ENCODE assay signal across 8 cellular contexts in the genomic region with DNA sequence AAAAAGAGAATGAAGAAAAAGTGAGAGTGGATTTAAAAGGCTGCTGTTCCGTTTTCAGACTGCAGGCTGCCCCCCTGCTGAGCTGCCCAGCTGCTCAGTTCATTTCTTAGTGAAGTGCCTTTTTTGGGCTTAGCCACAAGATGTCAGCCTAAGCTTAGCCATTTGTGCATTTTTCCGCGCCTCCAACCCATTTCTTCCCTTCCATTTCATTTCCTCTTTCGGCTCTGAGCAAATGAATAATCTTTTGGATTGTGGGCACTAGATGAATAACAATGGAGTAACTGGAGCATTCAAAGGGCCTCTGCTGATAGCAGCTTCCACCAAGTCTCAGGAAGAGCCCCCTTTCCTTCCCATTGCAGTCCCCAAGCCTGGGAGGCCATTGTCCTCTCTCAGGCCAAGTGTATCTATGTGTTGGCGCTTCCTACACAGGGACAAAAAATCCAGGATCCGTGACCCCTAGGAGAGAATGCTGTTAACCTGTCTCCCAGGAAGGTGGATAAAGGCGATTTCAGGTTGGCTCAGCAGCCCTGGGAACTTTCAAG.
DNase-seq lines count a peak whose midpoint lies in the region; ATAC-seq and TF ChIP-seq lines count a peak whose summit lies in the region.

No MANE protein-coding gene starts in this region.

- peak; percentile 44 for TF ChIP-seq CTCF in CD8-positive, alpha-beta T cell (IDR thresholded peaks at IDR 0.05)
- peak; percentile 74 to 81 (median 80) for TF ChIP-seq CTCF in uterus (IDR thresholded peaks at IDR 0.05)

- peak in 2 of 7 experiments; percentile 9 to 16 for DNase-seq in CD8-positive, alpha-beta T cell
- DNase-seq in NCI-H1694 treated with DMSO at 0.1 percent for 48 hours (lab: John Stamatoyannopoulos, UW) (peak; percentile 79), T1000 (lab: John Stamatoyannopoulos, UW) (peak; percentile 26), uterus (peak; percentile 20 to 28)
- DNase-seq in naive thymus-derived CD4-positive, alpha-beta T cell, result peak in 6 of 9 donors; percentile 5 to 48 (median 20)

- H3K27me3 Mint-ChIP-seq in CD8-positive, alpha-beta T cell (ENCODE audit: low read depth), result peaks cover 4% of the 10 kb centered on the region
- H3K27me3 Mint-ChIP-seq in naive thymus-derived CD4-positive, alpha-beta T cell, result peaks cover 0 to 27% (median 6%) of the 10 kb centered on the region in 5 donors

- no peak for TF ChIP-seq POLR2A in uterus (IDR thresholded peaks at IDR 0.05)

- H3K4me3 ChIP-seq in CD8-positive, alpha-beta T cell (ENCODE audit: low read depth, low read length), result no peak overlapping the region
- no peak overlapping the region for H3K4me3 ChIP-seq in naive thymus-derived CD4-positive, alpha-beta T cell (ENCODE audit: low read length)
- no peak overlapping the region for H3K4me3 ChIP-seq in uterus

- H3K36me3 Mint-ChIP-seq in CD8-positive, alpha-beta T cell, result no peaks in the 10 kb centered on the region
- H3K36me3 Mint-ChIP-seq in naive thymus-derived CD4-positive, alpha-beta T cell, result peaks cover 0 to 6% (median 0%) of the 10 kb centered on the region in 5 donors

- H3K27me3 ChIP-seq in CD8-positive, alpha-beta T cell (ENCODE audit: insufficient read depth, low read length), result no peaks in the 10 kb centered on the region
- peaks cover 0 to 2% of the 10 kb centered on the region in 2 donors for H3K27me3 ChIP-seq in naive thymus-derived CD4-positive, alpha-beta T cell (ENCODE audit: control insufficient read depth in 2 of 2, insufficient read depth in 2 of 2, low read length in 2 of 2)
- no peaks in the 10 kb centered on the region for H3K27me3 ChIP-seq in uterus

- H3K9me3 Mint-ChIP-seq in CD8-positive, alpha-beta T cell, result peaks cover 13% of the 10 kb centered on the region
- H3K9me3 Mint-ChIP-seq in naive thymus-derived CD4-positive, alpha-beta T cell, result peaks cover 0 to 28% (median 6%) of the 10 kb centered on the region in 11 donors

- H3K27ac Mint-ChIP-seq in CD8-positive, alpha-beta T cell, result no peak overlapping the region
- H3K27ac Mint-ChIP-seq in naive thymus-derived CD4-positive, alpha-beta T cell, result no peak overlapping the region

- H3K4me1 ChIP-seq in CD8-positive, alpha-beta T cell (ENCODE audit: insufficient read depth, low read length), result no peaks in the 10 kb centered on the region
- no peaks in the 10 kb centered on the region for H3K4me1 ChIP-seq in naive thymus-derived CD4-positive, alpha-beta T cell (ENCODE audit: control insufficient read depth in 2 of 2, insufficient read depth in 2 of 2, low read length in 2 of 2)
- no peaks in the 10 kb centered on the region for H3K4me1 ChIP-seq in uterus

- intact Hi-C loops in CD8-positive, alpha-beta T cell (cut with DNase I, micrococcal nuclease), result loop anchor here in 1 of 2 experiments (5.0 kb wide), 1 partner anchor 182 kb away; no protein-coding TSS in a partner anchor
- intact Hi-C loops in naive thymus-derived CD4-positive, alpha-beta T cell (cut with micrococcal nuclease), result loop anchor here (1.0 to 5.0 kb wide), 3 partner anchors 181 to 847 kb away; no protein-coding TSS in a partner anchor
- intact Hi-C loops in uterus (cut with DNase I; ENCODE audit: low total_unique reads), result no loop called here

- no peak overlapping the region for H3K27ac ChIP-seq in CD8-positive, alpha-beta T cell (ENCODE audit: low read depth, low read length)
- no peak overlapping the region for H3K27ac ChIP-seq in naive thymus-derived CD4-positive, alpha-beta T cell (ENCODE audit: low read depth, low read length)
- no peak overlapping the region for H3K27ac ChIP-seq in uterus

- H3K9me3 ChIP-seq in CD8-positive, alpha-beta T cell (ENCODE audit: low read length), result no peaks in the 10 kb centered on the region
- H3K9me3 ChIP-seq in naive thymus-derived CD4-positive, alpha-beta T cell (ENCODE audit: control insufficient read depth in 2 of 3, low read length in 3 of 3), result no peaks in the 10 kb centered on the region
- no peaks in the 10 kb centered on the region for H3K9me3 ChIP-seq in uterus

- no peak overlapping the region for H3K4me3 Mint-ChIP-seq in CD8-positive, alpha-beta T cell
- peak overlapping the region in 1 of 10 donors; percentile 23 for H3K4me3 Mint-ChIP-seq in naive thymus-derived CD4-positive, alpha-beta T cell

- CTCF ChIA-PET in CD8-positive, alpha-beta T cell (lab: Charles Lee), result interaction anchor here (1.2 kb wide), 1 partner anchor 621 kb away, joined by 3 read pairs; no protein-coding TSS in a partner anchor
- CTCF ChIA-PET in naive thymus-derived CD4-positive, alpha-beta T cell (lab: Charles Lee), result interaction anchor here (0.6 to 1.4 kb wide), 2 partner anchors 13 to 797 kb away, joined by 4 to 5 read pairs; no protein-coding TSS in a partner anchor

- H3K4me1 Mint-ChIP-seq in CD8-positive, alpha-beta T cell (ENCODE audit: low read depth), result peaks cover 3% of the 10 kb centered on the region
- peaks cover 0 to 15% (median 0%) of the 10 kb centered on the region in 7 donors for H3K4me1 Mint-ChIP-seq in naive thymus-derived CD4-positive, alpha-beta T cell

- H3K36me3 ChIP-seq in CD8-positive, alpha-beta T cell (ENCODE audit: insufficient read depth, low read length), result no peaks in the 10 kb centered on the region
- no peaks in the 10 kb centered on the region for H3K36me3 ChIP-seq in naive thymus-derived CD4-positive, alpha-beta T cell (ENCODE audit: control insufficient read depth in 2 of 3, insufficient read depth in 3 of 3, low read length in 3 of 3)
- no peaks in the 10 kb centered on the region for H3K36me3 ChIP-seq in uterus

- peak; percentile 34 for ATAC-seq in CD8-positive, alpha-beta T cell
- peak; percentile 96 for ATAC-seq in GM18868 (IDR thresholded peaks at IDR 0.05; ENCODE audit: unreplicated experiment)
- ATAC-seq in HG02981 (IDR thresholded peaks at IDR 0.05; ENCODE audit: unreplicated experiment), result peak; percentile 96
- ATAC-seq in esophagus mucosa, result peak; percentile 88
- ATAC-seq in naive thymus-derived CD4-positive, alpha-beta T cell, result peak; percentile 73

- POLR2A ChIA-PET in CD8-positive, alpha-beta T cell (lab: Charles Lee), result no interaction called here
- POLR2A ChIA-PET in naive thymus-derived CD4-positive, alpha-beta T cell (lab: Charles Lee), result no interaction called here

Comparison
In these comparisons a context has a peak if more than half of its experiments do, and no peak if none do; other contexts are left out.
1. ATAC-seq: peak in every context shown above with its lines; median percentile 96 in GM18868; 96 in HG02981; 88 in esophagus mucosa; 73 in naive thymus-derived CD4-positive, alpha-beta T cell; 34 in CD8-positive, alpha-beta T cell.